ENCODE assay signal across 10 cellular contexts in genomic region chrX:41688835-41689234, GRCh38. TPM values are rescaled to one million over a fixed set of nuclear protein-coding genes. Genes with fewer than 3 reads are reported as not detected.
DNase-seq lines count a peak whose midpoint lies in the region; ATAC-seq and TF ChIP-seq lines count a peak whose summit lies in the region.
"Had no signal": no experiment of that assay in that cellular context is flagged by ENCODE, and none has a peak within 500 bp of the region (broad histone marks: within the 10 kb centered on the region; RNA-seq: fewer than 3 reads in every experiment).

GPR34 (plus strand) TSS chrX:41688973; CDS start chrX:41695634, 6,661 bp downstream.

- H3K27ac Mint-ChIP-seq in CD8-positive, alpha-beta T cell: peak within 1 kb of the TSS; percentile 52
- H3K27ac Mint-ChIP-seq in activated naive CD4-positive, alpha-beta T cell treated with anti-CD3 and anti-CD28 coated beads, Interleukin-2, amount 50 U/mL, for 72 hours: no peak within 1 kb of the TSS

- POLR2A ChIA-PET in CD8-positive, alpha-beta T cell (lab: Charles Lee): no interaction called here

- no peaks in the 10 kb centered on the region for H3K27me3 ChIP-seq in CD8-positive, alpha-beta T cell (ENCODE audit: insufficient read depth, low read length)

- H3K27me3 Mint-ChIP-seq in CD8-positive, alpha-beta T cell (ENCODE audit: low read depth): no peaks in the 10 kb centered on the region

- DNase-seq in CD8-positive, alpha-beta T cell: peak in 1 of 7 experiments; percentile 33
- no peak for DNase-seq in activated naive CD4-positive, alpha-beta T cell treated with anti-CD3 and anti-CD28 coated beads, Interleukin-2, amount 50 U/mL, for 72 hours (ENCODE audit: low spot score in 2 of 2)
- peak; percentile 41 for DNase-seq in pons (ENCODE audit: low spot score)
- DNase-seq: activated CD4-positive, CD25-positive, alpha-beta regulatory T cell treated with anti-CD3 and anti-CD28 coated beads, Interleukin-2, amount 50 U/mL, for 72 hours had no signal

- H3K27ac ChIP-seq in CD8-positive, alpha-beta T cell (ENCODE audit: low read depth, low read length): no peak within 1 kb of the TSS

- intact Hi-C loops in CD8-positive, alpha-beta T cell (cut with DNase I, micrococcal nuclease): loop anchor here (5.0 to 10.0 kb wide), 2 partner anchors 33 to 46 kb away; partner anchors contain the start of gene GPR82 (in 1 of the 2)

- H3K36me3 ChIP-seq in CD8-positive, alpha-beta T cell (ENCODE audit: insufficient read depth, low read length): no peaks in the 10 kb centered on the region

- H3K4me3 ChIP-seq in CD8-positive, alpha-beta T cell (ENCODE audit: low read depth, low read length): no peak within 1 kb of the TSS

- peak; percentile 62 for ATAC-seq in CD8-positive, alpha-beta T cell
- ATAC-seq in GM19395 (IDR thresholded peaks at IDR 0.05; ENCODE audit: unreplicated experiment): peak; percentile 55
- peak; percentile 82 to 83 for ATAC-seq in activated naive CD4-positive, alpha-beta T cell treated with anti-CD3 and anti-CD28 coated beads, Interleukin-2, amount 50 U/mL, for 72 hours
- no peak for ATAC-seq in GM19035 (IDR thresholded peaks at IDR 0.05; ENCODE audit: unreplicated experiment)
- ATAC-seq in HG03469 (IDR thresholded peaks at IDR 0.05; ENCODE audit: unreplicated experiment): no peak
- no peak for ATAC-seq in GM21367 (IDR thresholded peaks at IDR 0.05; ENCODE audit: unreplicated experiment)

- no peaks in the 10 kb centered on the region for H3K9me3 ChIP-seq in CD8-positive, alpha-beta T cell (ENCODE audit: low read length)

- no peak for TF ChIP-seq CTCF in CD8-positive, alpha-beta T cell (IDR thresholded peaks at IDR 0.05)

- CTCF ChIA-PET in CD8-positive, alpha-beta T cell (lab: Charles Lee): no interaction called here

- no peaks in the 10 kb centered on the region for H3K9me3 Mint-ChIP-seq in CD8-positive, alpha-beta T cell
- H3K9me3 Mint-ChIP-seq in activated naive CD4-positive, alpha-beta T cell treated with anti-CD3 and anti-CD28 coated beads, Interleukin-2, amount 50 U/mL, for 72 hours: no peaks in the 10 kb centered on the region

- peaks cover 5% of the 10 kb centered on the region for H3K36me3 Mint-ChIP-seq in CD8-positive, alpha-beta T cell
- peaks cover 0 to 4% of the 10 kb centered on the region in 2 donors for H3K36me3 Mint-ChIP-seq in activated naive CD4-positive, alpha-beta T cell treated with anti-CD3 and anti-CD28 coated beads, Interleukin-2, amount 50 U/mL, for 72 hours

- peaks cover 47% of the 10 kb centered on the region for H3K4me1 Mint-ChIP-seq in CD8-positive, alpha-beta T cell (ENCODE audit: low read depth)

- no peak within 1 kb of the TSS for H3K4me3 Mint-ChIP-seq in CD8-positive, alpha-beta T cell

- H3K4me1 ChIP-seq in CD8-positive, alpha-beta T cell (ENCODE audit: insufficient read depth, low read length): peaks cover 16% of the 10 kb centered on the region

RNA-seq across cellular contexts. Expression of gene GPR34, which starts in this region (rescaled TPM):
- total RNA-seq in CD8-positive, alpha-beta T cell: under 1 TPM in 1 of 2 experiments, not detected in 1; 0.25 TPM
- under 1 TPM; 0.23 to 0.25 TPM for total RNA-seq in activated naive CD4-positive, alpha-beta T cell treated with anti-CD3 and anti-CD28 coated beads, Interleukin-2, amount 50 U/mL, for 72 hours
- total RNA-seq: endothelial cell of umbilical vein, RPMI7951 had no signal

Comparison
In these comparisons a context has a peak if more than half of its experiments do, and no peak if none do; other contexts are left out.
1. Peak in ATAC-seq in CD8-positive, alpha-beta T cell; RNA of the gene not detected or under 1 TPM.
2. Peak in ATAC-seq in activated naive CD4-positive, alpha-beta T cell treated with anti-CD3 and anti-CD28 coated beads, Interleukin-2, amount 50 U/mL, for 72 hours; RNA of the gene not detected or under 1 TPM.